26 cellular contexts compared by ENCODE assay signal in genomic region chr2:25207078-25207545, GRCh38. TPM values are rescaled to one million over a fixed set of nuclear protein-coding genes. Genes with fewer than 3 reads are reported as not detected.
DNase-seq lines count a peak whose midpoint lies in the region; ATAC-seq, FAIRE-seq and TF ChIP-seq lines count a peak whose summit lies in the region.
"Had no signal": no experiment of that assay in that cellular context is flagged by ENCODE, and none has a peak within 500 bp of the region (broad histone marks: within the 10 kb centered on the region; RNA-seq: fewer than 3 reads in every experiment).

No MANE protein-coding gene starts in this region.

- H3K27me3 ChIP-seq in osteoblast (ENCODE audit: insufficient read depth, low read length) = no peaks in the 10 kb centered on the region
- H3K27me3 ChIP-seq: BE2C, gastrocnemius medialis, upper lobe of right lung had no signal

- no peak overlapping the region for H3K4me3 Mint-ChIP-seq in activated naive CD8-positive, alpha-beta T cell treated with anti-CD3 and anti-CD28 coated beads, Interleukin-2, amount 50 U/mL, for 24 hours
- H3K4me3 Mint-ChIP-seq in activated CD4-positive, alpha-beta memory T cell treated with anti-CD3 and anti-CD28 coated beads for 36 hours = no peak overlapping the region
- H3K4me3 Mint-ChIP-seq: activated CD4-positive, alpha-beta T cell treated with anti-CD3 and anti-CD28 coated beads, Interleukin-2, amount 10 ng/mL, durations not matched to agents 7 days and 5 days; immature natural killer cell; nephron progenitor cell had no signal

- intact Hi-C loops in activated CD4-positive, alpha-beta memory T cell treated with anti-CD3 and anti-CD28 coated beads for 36 hours (cut with micrococcal nuclease) = no loop called here

- H3K4me3 ChIP-seq in osteoblast (ENCODE audit: insufficient read depth, low read length) = no peak overlapping the region
- H3K4me3 ChIP-seq: gastrocnemius medialis, stomach, upper lobe of right lung had no signal

- H3K4me1 Mint-ChIP-seq in activated naive CD8-positive, alpha-beta T cell treated with anti-CD3 and anti-CD28 coated beads, Interleukin-2, amount 50 U/mL, for 24 hours = peaks cover 64% of the 10 kb centered on the region
- peaks cover 19% of the 10 kb centered on the region for H3K4me1 Mint-ChIP-seq in activated CD4-positive, alpha-beta memory T cell treated with anti-CD3 and anti-CD28 coated beads for 36 hours (ENCODE audit: low read depth)

- H3K4me2 ChIP-seq in osteoblast (ENCODE audit: insufficient read depth, low read length) = no peak overlapping the region

- CTCF ChIA-PET in activated CD4-positive, alpha-beta memory T cell treated with anti-CD3 and anti-CD28 coated beads for 36 hours (lab: Charles Lee) = interaction anchor here (1.1 to 1.5 kb wide), 2 partner anchors 10 to 11 kb away, joined by 3 to 6 read pairs; no protein-coding TSS in a partner anchor

- H2AFZ ChIP-seq in osteoblast (ENCODE audit: low read length) = peak overlapping the region; percentile 37

- TF ChIP-seq CTCF in osteoblast (IDR thresholded peaks at IDR 0.05; ENCODE audit: extremely low read depth, low read depth, low read length) = no peak

- no peak overlapping the region for H3K27ac Mint-ChIP-seq in activated naive CD8-positive, alpha-beta T cell treated with anti-CD3 and anti-CD28 coated beads, Interleukin-2, amount 50 U/mL, for 24 hours
- H3K27ac Mint-ChIP-seq in activated CD4-positive, alpha-beta memory T cell treated with anti-CD3 and anti-CD28 coated beads for 36 hours = no peak overlapping the region
- H3K27ac Mint-ChIP-seq: activated CD4-positive, alpha-beta T cell treated with anti-CD3 and anti-CD28 coated beads, Interleukin-2, amount 10 ng/mL, durations not matched to agents 7 days and 5 days; nephron progenitor cell had no signal

- H3K36me3 ChIP-seq in osteoblast (ENCODE audit: insufficient read depth, low read length) = no peaks in the 10 kb centered on the region
- H3K36me3 ChIP-seq: BE2C, gastrocnemius medialis, stomach, upper lobe of right lung had no signal

- H3K9me3 Mint-ChIP-seq in activated naive CD8-positive, alpha-beta T cell treated with anti-CD3 and anti-CD28 coated beads, Interleukin-2, amount 50 U/mL, for 24 hours = no peaks in the 10 kb centered on the region
- no peaks in the 10 kb centered on the region for H3K9me3 Mint-ChIP-seq in activated CD4-positive, alpha-beta memory T cell treated with anti-CD3 and anti-CD28 coated beads for 36 hours
- H3K9me3 Mint-ChIP-seq: activated CD4-positive, alpha-beta T cell treated with anti-CD3 and anti-CD28 coated beads, Interleukin-2, amount 10 ng/mL, durations not matched to agents 7 days and 5 days; immature natural killer cell; nephron progenitor cell had no signal

- TF ChIP-seq POLR2A in GM12891 (IDR thresholded peaks at IDR 0.05; ENCODE audit: low read depth, low read length) = no peak

- H3K9me3 ChIP-seq in osteoblast (ENCODE audit: low read depth, low read length) = no peaks in the 10 kb centered on the region
- H3K9me3 ChIP-seq: BE2C, gastrocnemius medialis, stomach, upper lobe of right lung had no signal

- H3K79me2 ChIP-seq in osteoblast (ENCODE audit: insufficient read depth, low read length) = no peaks in the 10 kb centered on the region

- POLR2A ChIA-PET in activated CD4-positive, alpha-beta memory T cell treated with anti-CD3 and anti-CD28 coated beads for 36 hours (lab: Charles Lee) = no interaction called here

- H3K36me3 Mint-ChIP-seq in activated naive CD8-positive, alpha-beta T cell treated with anti-CD3 and anti-CD28 coated beads, Interleukin-2, amount 50 U/mL, for 24 hours (ENCODE audit: low read depth) = no peaks in the 10 kb centered on the region
- H3K36me3 Mint-ChIP-seq in activated CD4-positive, alpha-beta memory T cell treated with anti-CD3 and anti-CD28 coated beads for 36 hours = no peaks in the 10 kb centered on the region
- H3K36me3 Mint-ChIP-seq: immature natural killer cell had no signal

- no peaks in the 10 kb centered on the region for H4K20me1 ChIP-seq in osteoblast (ENCODE audit: insufficient read depth, low read length)

- DNase-seq in GM12891 (ENCODE audit: insufficient read length, low spot score) (no peak), KBM-7 (peak; percentile 76), osteoblast (ENCODE audit: insufficient read length, low spot score, missing footprints) (peak; percentile 68), cerebellar nuclear complex (lab: John Stamatoyannopoulos, UW) (no peak), globus pallidus (ENCODE audit: low spot score) (no peak)
- peak; percentile 35 for DNase-seq in activated naive CD8-positive, alpha-beta T cell treated with anti-CD3 and anti-CD28 coated beads, Interleukin-2, amount 50 U/mL, for 24 hours
- DNase-seq in activated CD4-positive, alpha-beta memory T cell treated with anti-CD3 and anti-CD28 coated beads for 36 hours = no peak
- DNase-seq: activated CD4-positive, alpha-beta T cell treated with anti-CD3 and anti-CD28 coated beads, Interleukin-2, amount 10 ng/mL, durations not matched to agents 7 days and 5 days; activated naive CD4-positive, alpha-beta T cell treated with Interleukin-2 at 50 U/mL for 16 hours; activated T-cell treated with anti-CD3 and anti-CD28 coated beads for 4 hours; BE2C; cortex of kidney; DMS53; gastrocnemius medialis; immature natural killer cell; mammary epithelial cell; NCI-H1092 treated with DMSO at 0.1 percent for 48 hours; NCI-H2171; NCI-H774; nephron progenitor cell; stomach; upper lobe of right lung had no signal

- ATAC-seq in activated naive CD8-positive, alpha-beta T cell treated with anti-CD3 and anti-CD28 coated beads, Interleukin-2, amount 50 U/mL, for 24 hours = peak; percentile 10
- ATAC-seq in HG03571 (IDR thresholded peaks at IDR 0.05; ENCODE audit: unreplicated experiment) = no peak
- ATAC-seq: gastrocnemius medialis, Panc1, upper lobe of right lung had no signal

- H3K27ac ChIP-seq in osteoblast (ENCODE audit: low read depth, low read length) = no peak overlapping the region
- H3K27ac ChIP-seq: epithelial cell of prostate, gastrocnemius medialis, stomach, upper lobe of right lung had no signal

- FAIRE-seq in GM12891 (lab: Jason Lieb, UNC) = no peak
- FAIRE-seq: TTC549 had no signal

- no peaks in the 10 kb centered on the region for H3K27me3 Mint-ChIP-seq in activated naive CD8-positive, alpha-beta T cell treated with anti-CD3 and anti-CD28 coated beads, Interleukin-2, amount 50 U/mL, for 24 hours
- no peaks in the 10 kb centered on the region for H3K27me3 Mint-ChIP-seq in activated CD4-positive, alpha-beta memory T cell treated with anti-CD3 and anti-CD28 coated beads for 36 hours
- H3K27me3 Mint-ChIP-seq: activated CD4-positive, alpha-beta T cell treated with anti-CD3 and anti-CD28 coated beads, Interleukin-2, amount 10 ng/mL, durations not matched to agents 7 days and 5 days had no signal

- in situ Hi-C loops in KBM-7 (cut with MboI; ENCODE audit: low pct_unique_long_range_greater_than_20kb, low sequenced_read_pairs) = no loop called here

- H3K4me1 ChIP-seq in osteoblast (ENCODE audit: insufficient read depth, low read length) = no peaks in the 10 kb centered on the region
- H3K4me1 ChIP-seq: gastrocnemius medialis, upper lobe of right lung had no signal

TF ChIP-seq in GM12891, 5 proteins besides CTCF, POLR2A, EP300 and RAD21:
- TF ChIP-seq SPI1 (IDR thresholded peaks at IDR 0.05; ENCODE audit: low read depth, low read length) (peak; percentile 91), POLR2AphosphoS5 (IDR thresholded peaks at IDR 0.05; ENCODE audit: low read depth, low read length) (no peak)

RNA-seq across cellular contexts. Expression of gene POMC, which starts 38.7 kb away (rescaled TPM):
- 11.1 TPM for polyA plus RNA-seq in GM12891 (2012; ENCODE audit: low read depth, missing spikeins)
- 0.59 and 2.2 TPM in 2 replicates for total RNA-seq in osteoblast
- 1 to 10 TPM; 3.8 to 4.2 TPM for total RNA-seq in activated CD4-positive, alpha-beta memory T cell treated with anti-CD3 and anti-CD28 coated beads for 36 hours
- polyA plus RNA-seq: mammary epithelial cell had no signal

Comparison
In these comparisons a context has a peak if more than half of its experiments do, and no peak if none do; other contexts are left out.
1. DNase-seq: peak in KBM-7 (single experiment), activated naive CD8-positive, alpha-beta T cell treated with anti-CD3 and anti-CD28 coated beads, Interleukin-2, amount 50 U/mL, for 24 hours (single experiment) and osteoblast (single experiment); none in GM12891 (single experiment), cerebellar nuclear complex (0 of 2), globus pallidus (single experiment) and activated CD4-positive, alpha-beta memory T cell treated with anti-CD3 and anti-CD28 coated beads for 36 hours (single experiment).